22 cellular contexts compared by ENCODE assay signal in the genomic region with DNA sequence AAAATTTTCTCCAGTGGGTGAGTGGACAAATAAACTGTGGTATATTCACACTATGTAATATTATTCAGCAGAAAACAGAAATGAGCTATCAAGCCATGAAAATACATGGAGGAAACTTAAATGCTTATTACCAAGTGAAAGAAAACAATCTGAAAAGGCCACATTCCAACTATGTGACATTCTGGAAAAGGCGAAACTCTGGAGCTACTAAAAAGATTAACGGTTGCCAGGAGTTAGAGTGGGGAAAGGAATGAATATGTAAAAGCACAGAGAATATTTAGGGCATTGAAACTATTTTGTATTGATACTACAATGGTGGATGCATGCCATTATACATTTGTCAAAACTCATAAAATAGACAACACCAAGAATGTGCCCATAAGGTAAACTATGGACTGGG.
"Had no signal": no experiment of that assay in that cellular context is flagged by ENCODE, and none has a peak within 500 bp of the region (broad histone marks: within the 10 kb centered on the region; RNA-seq: fewer than 3 reads in every experiment).

No MANE protein-coding gene starts in this region.

- DNase-seq: colonic mucosa; cortex of kidney; dermis blood vessel endothelial cell; dorsolateral prefrontal cortex; effector CD4-positive, alpha-beta T cell; effector CD8-positive, alpha-beta T cell; effector memory CD4-positive, alpha-beta T cell; effector memory CD8-positive, alpha-beta T cell; endodermal cell; erythroblast; esophagus squamous epithelium; foreskin keratinocyte; foreskin melanocyte; gastrocnemius medialis; glutamatergic neuron; head of caudate nucleus; heart left ventricle; heart right ventricle had no signal

- H3K4me3 ChIP-seq: colonic mucosa, coronary artery, dorsolateral prefrontal cortex, esophagus muscularis mucosa, esophagus squamous epithelium, gastrocnemius medialis, gastroesophageal sphincter, heart left ventricle, heart right ventricle had no signal

- H3K27ac Mint-ChIP-seq: dendritic cell treated with granulocyte-macrophage colony-stimulating factor and Interleukin-4, amounts not matched to agents 40 ng/mL and 50 ng/mL, for 4 days; effector memory CD8-positive, alpha-beta T cell; endodermal cell had no signal

- H3K27me3 Mint-ChIP-seq: dendritic cell treated with granulocyte-macrophage colony-stimulating factor and Interleukin-4, amounts not matched to agents 40 ng/mL and 50 ng/mL, for 4 days; effector memory CD8-positive, alpha-beta T cell had no signal

- H3K9me3 Mint-ChIP-seq: dendritic cell treated with granulocyte-macrophage colony-stimulating factor and Interleukin-4, amounts not matched to agents 40 ng/mL and 50 ng/mL, for 4 days; endodermal cell had no signal

- H3K4me3 Mint-ChIP-seq: dendritic cell treated with granulocyte-macrophage colony-stimulating factor and Interleukin-4, amounts not matched to agents 40 ng/mL and 50 ng/mL, for 4 days; effector memory CD8-positive, alpha-beta T cell; endodermal cell had no signal
